In genomic region chr6:56852611-56853010, GRCh38 we compare ENCODE assay signal across 1 cellular context.
TF ChIP-seq lines count a peak whose summit lies in the region.

No MANE protein-coding gene starts in this region.

TF ChIP-seq in H1, 55 proteins besides CTCF, POLR2A, EP300 and RAD21:
- no peak for TF ChIP-seq CEBPB (IDR thresholded peaks at IDR 0.05; ENCODE audit: low read depth, low read length)
- no peak for TF ChIP-seq SAP30 (IDR thresholded peaks at IDR 0.05; ENCODE audit: insufficient read depth, insufficient replicate concordance, low read length)
- no peak for TF ChIP-seq JUND (IDR thresholded peaks at IDR 0.05; ENCODE audit: low read length)
- no peak for TF ChIP-seq POU5F1 (IDR thresholded peaks at IDR 0.05; ENCODE audit: low read depth, low read length)
- TF ChIP-seq YY1 (IDR thresholded peaks at IDR 0.05; ENCODE audit: low read depth, low read length): no peak
- TF ChIP-seq PHF8 (conservative IDR thresholded peaks at IDR 0.05; ENCODE audit: low read depth, low read length): no peak
- TF ChIP-seq SP4 (IDR thresholded peaks at IDR 0.05; ENCODE audit: low read length): no peak
- TF ChIP-seq ZNF274 (IDR thresholded peaks at IDR 0.05; ENCODE audit: borderline replicate concordance, extremely low read depth, low read length): no peak
- TF ChIP-seq SRF (IDR thresholded peaks at IDR 0.05; ENCODE audit: low read depth, low read length): no peak
